Comparison of ENCODE assay signal across 27 cellular contexts in the genomic region with DNA sequence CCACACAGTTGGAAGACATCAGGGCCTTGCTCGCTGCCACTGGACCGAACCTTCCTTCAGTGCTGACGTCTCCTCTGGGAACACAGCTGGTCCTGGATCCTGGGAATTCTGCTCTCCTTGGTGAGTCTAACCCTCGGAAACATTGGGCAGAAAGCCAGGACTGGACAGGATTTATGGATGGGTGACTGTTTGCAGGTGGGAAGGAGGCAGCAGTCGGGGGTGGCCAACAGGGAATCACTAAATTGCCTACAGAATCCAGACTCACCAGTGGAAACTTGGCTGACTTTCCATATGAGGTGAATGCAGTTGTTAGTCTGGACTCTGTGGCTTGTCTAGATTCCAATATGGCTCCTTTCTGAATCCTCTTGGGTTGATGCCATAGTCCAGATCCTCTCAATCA.
DNase-seq lines count a peak whose midpoint lies in the region; ATAC-seq and TF ChIP-seq lines count a peak whose summit lies in the region.
"Had no signal": no experiment of that assay in that cellular context is flagged by ENCODE, and none has a peak within 500 bp of the region (broad histone marks: within the 10 kb centered on the region; RNA-seq: fewer than 3 reads in every experiment).

No MANE protein-coding gene starts in this region.

- no peaks in the 10 kb centered on the region for H3K27me3 Mint-ChIP-seq in activated T-helper 2 cell treated with anti-CD3 and anti-CD28 coated beads, Interferon-gamma antibody, Interleukin-2, Interleukin-4, amounts not matched to agents 10 μg/mL and 5 μg/mL and 100 μg/mL, durations not matched to agents 14 hours and 24 hours and 36 hours (ENCODE audit: low read depth)
- H3K27me3 Mint-ChIP-seq: activated CD8-positive, alpha-beta T cell treated with anti-CD3 and anti-CD28 coated beads for 36 hours; activated naive CD4-positive, alpha-beta T cell treated with anti-CD3 and anti-CD28 coated beads, Interleukin-2, amount 50 U/mL, for 24 hours; activated T-cell treated with anti-CD3 and anti-CD28 coated beads, Interleukin-2, amount 50 U/mL, for 24 hours; stimulated activated naive CD8-positive, alpha-beta T cell treated with anti-CD3 and anti-CD28 coated beads, Interleukin-15, amount 100 ng/mL, for 72 hours had no signal

- DNase-seq in DMS153 (lab: John Stamatoyannopoulos, UW) (peak; percentile 52), HT1080 (ENCODE audit: low read depth) (peak; percentile 61), astrocyte of the cerebellum (ENCODE audit: low read depth) (peak; percentile 33), mesenchymal stem cell (no peak), cortex of kidney (lab: John Stamatoyannopoulos, UW) (no peak)
- no peak for DNase-seq in stimulated activated CD4-positive, alpha-beta T cell treated with anti-CD3 and anti-CD28 coated beads, Interleukin-2, amount 100 ng/mL, for 24 hours
- no peak for DNase-seq in activated T-helper 2 cell treated with anti-CD3 and anti-CD28 coated beads, Interferon-gamma antibody, Interleukin-2, Interleukin-4, amounts not matched to agents 10 μg/mL and 5 μg/mL and 100 μg/mL, durations not matched to agents 14 hours and 24 hours and 36 hours (ENCODE audit: low spot score)
- DNase-seq: activated CD4-positive, CD25-positive, alpha-beta regulatory T cell; activated CD8-positive, alpha-beta T cell treated with anti-CD3 and anti-CD28 coated beads for 36 hours; activated T-cell treated with anti-CD3 and anti-CD28 coated beads, Interleukin-2, amount 50 U/mL, for 24 hours; Caco-2; foreskin fibroblast; GF-D8; hippocampal formation; islet precursor cell; NCI-H774; nephron progenitor cell; posterior cingulate gyrus; stimulated activated CD4-positive, alpha-beta T cell treated with anti-CD3 and anti-CD28 coated beads, Interleukin-2, amount 100 ng/mL, for 48 hours; stimulated activated naive CD8-positive, alpha-beta T cell treated with anti-CD3 and anti-CD28 coated beads, Interleukin-15, amount 100 ng/mL, for 72 hours had no signal

- H3K18ac ChIP-seq in mesenchymal stem cell (ENCODE audit: low read depth in 1 of 2, low read length in 2 of 2): no peak overlapping the region

- H3K79me1 ChIP-seq in mesenchymal stem cell (replicated peaks; ENCODE audit: low read length, poor library complexity, severe bottlenecking): no peaks in the 10 kb centered on the region

- no peak overlapping the region for H3K4me3 ChIP-seq in astrocyte of the cerebellum (ENCODE audit: low read depth, low read length)
- H3K4me3 ChIP-seq in mesenchymal stem cell (ENCODE audit: insufficient read depth in 1 of 2, low read depth in 1 of 2, low read length in 2 of 2): no peak overlapping the region
- H3K4me3 ChIP-seq: ascending aorta, HAP-1, SK-N-MC had no signal

- H2AFZ ChIP-seq in mesenchymal stem cell (ENCODE audit: low read depth, low read length): no peak overlapping the region

- no peak overlapping the region for H3K4ac ChIP-seq in mesenchymal stem cell (ENCODE audit: low read depth in 1 of 2, low read length in 2 of 2)

- in situ Hi-C loops in astrocyte of the cerebellum (cut with HindIII; ENCODE audit: low sequenced_read_pairs): no loop called here

- H3K27ac ChIP-seq in mesenchymal stem cell (ENCODE audit: low read length, poor library complexity, severe bottlenecking): no peak overlapping the region
- H3K27ac ChIP-seq: ascending aorta, SK-N-MC had no signal

- no peak for TF ChIP-seq CTCF in astrocyte of the cerebellum (IDR thresholded peaks at IDR 0.05; ENCODE audit: low read depth, low read length, missing control alignments)

- intact Hi-C loops in activated T-helper 2 cell treated with anti-CD3 and anti-CD28 coated beads, Interferon-gamma antibody, Interleukin-2, Interleukin-4, amounts not matched to agents 10 μg/mL and 5 μg/mL and 100 μg/mL, durations not matched to agents 14 hours and 24 hours and 36 hours (cut with micrococcal nuclease): no loop called here

- H3K9me3 ChIP-seq in mesenchymal stem cell (ENCODE audit: control insufficient read depth, low read length): no peaks in the 10 kb centered on the region
- H3K9me3 ChIP-seq: ascending aorta, Caco-2, HAP-1 had no signal

- no peaks in the 10 kb centered on the region for H3K27me3 ChIP-seq in mesenchymal stem cell (ENCODE audit: control insufficient read depth in 1 of 2, insufficient read depth in 1 of 2, low read length in 2 of 2)
- H3K27me3 ChIP-seq: ascending aorta had no signal

- H3K36me3 Mint-ChIP-seq in activated T-helper 2 cell treated with anti-CD3 and anti-CD28 coated beads, Interferon-gamma antibody, Interleukin-2, Interleukin-4, amounts not matched to agents 10 μg/mL and 5 μg/mL and 100 μg/mL, durations not matched to agents 14 hours and 24 hours and 36 hours (ENCODE audit: low read depth): no peaks in the 10 kb centered on the region
- H3K36me3 Mint-ChIP-seq: activated naive CD4-positive, alpha-beta T cell treated with anti-CD3 and anti-CD28 coated beads, Interleukin-2, amount 50 U/mL, for 24 hours; memory B cell had no signal

- no peak overlapping the region for H2BK120ac ChIP-seq in mesenchymal stem cell (ENCODE audit: low read depth, low read length)

- no peak overlapping the region for H2BK5ac ChIP-seq in mesenchymal stem cell (ENCODE audit: low read depth, low read length, poor library complexity, severe bottlenecking)

- H3K9ac ChIP-seq in mesenchymal stem cell (ENCODE audit: low read length): no peak overlapping the region

- ATAC-seq in HG02610 (IDR thresholded peaks at IDR 0.05; ENCODE audit: unreplicated experiment): no peak
- ATAC-seq: activated CD8-positive, alpha-beta T cell treated with anti-CD3 and anti-CD28 coated beads for 36 hours; stimulated activated naive CD8-positive, alpha-beta T cell treated with anti-CD3 and anti-CD28 coated beads, Interleukin-15, amount 100 ng/mL, for 72 hours had no signal

- WGBS in mesenchymal stem cell: 82% methylated on average over 5 of the region's 5 CpGs

- peaks cover 3% of the 10 kb centered on the region for H3K4me1 ChIP-seq in mesenchymal stem cell (ENCODE audit: control insufficient read depth, insufficient read depth, low read depth, low read length)
- H3K4me1 ChIP-seq: Caco-2, HAP-1 had no signal

- no peak overlapping the region for H3K14ac ChIP-seq in mesenchymal stem cell (ENCODE audit: low read length in 2 of 2)

- no peak overlapping the region for H2BK12ac ChIP-seq in mesenchymal stem cell (ENCODE audit: low read length in 2 of 2)

- H4K91ac ChIP-seq in mesenchymal stem cell (ENCODE audit: low read length): no peak overlapping the region

- H3K4me2 ChIP-seq in mesenchymal stem cell (ENCODE audit: low read length, poor library complexity, severe bottlenecking): no peak overlapping the region

- no peak overlapping the region for H3K23ac ChIP-seq in mesenchymal stem cell (ENCODE audit: low read length in 2 of 2)

- peak overlapping the region; percentile 32 for H4K8ac ChIP-seq in mesenchymal stem cell (ENCODE audit: low read length)

- peaks cover 0 to 92% of the 10 kb centered on the region in 2 experiments for H3K36me3 ChIP-seq in mesenchymal stem cell (ENCODE audit: control insufficient read depth in 1 of 2, insufficient read depth in 2 of 2, low read depth in 1 of 2, low read length in 2 of 2)
- H3K36me3 ChIP-seq: HAP-1 had no signal

- peaks cover 6% of the 10 kb centered on the region for H3K4me1 Mint-ChIP-seq in activated T-helper 2 cell treated with anti-CD3 and anti-CD28 coated beads, Interferon-gamma antibody, Interleukin-2, Interleukin-4, amounts not matched to agents 10 μg/mL and 5 μg/mL and 100 μg/mL, durations not matched to agents 14 hours and 24 hours and 36 hours (ENCODE audit: low read depth)
- H3K4me1 Mint-ChIP-seq: memory B cell had no signal

- no peak overlapping the region for H2BK15ac ChIP-seq in mesenchymal stem cell (ENCODE audit: low read depth, poor library complexity, severe bottlenecking)

- no peaks in the 10 kb centered on the region for H3K9me3 Mint-ChIP-seq in activated T-helper 2 cell treated with anti-CD3 and anti-CD28 coated beads, Interferon-gamma antibody, Interleukin-2, Interleukin-4, amounts not matched to agents 10 μg/mL and 5 μg/mL and 100 μg/mL, durations not matched to agents 14 hours and 24 hours and 36 hours
- H3K9me3 Mint-ChIP-seq: activated CD8-positive, alpha-beta T cell treated with anti-CD3 and anti-CD28 coated beads for 36 hours; activated naive CD4-positive, alpha-beta T cell treated with anti-CD3 and anti-CD28 coated beads, Interleukin-2, amount 50 U/mL, for 24 hours; activated T-cell treated with anti-CD3 and anti-CD28 coated beads, Interleukin-2, amount 50 U/mL, for 24 hours; memory B cell; nephron progenitor cell; stimulated activated naive CD8-positive, alpha-beta T cell treated with anti-CD3 and anti-CD28 coated beads, Interleukin-15, amount 100 ng/mL, for 72 hours; type B pancreatic cell had no signal

- no peak overlapping the region for H3K4me3 Mint-ChIP-seq in activated T-helper 2 cell treated with anti-CD3 and anti-CD28 coated beads, Interferon-gamma antibody, Interleukin-2, Interleukin-4, amounts not matched to agents 10 μg/mL and 5 μg/mL and 100 μg/mL, durations not matched to agents 14 hours and 24 hours and 36 hours (ENCODE audit: low read depth)
- H3K4me3 Mint-ChIP-seq: activated CD8-positive, alpha-beta T cell treated with anti-CD3 and anti-CD28 coated beads for 36 hours; activated naive CD4-positive, alpha-beta T cell treated with anti-CD3 and anti-CD28 coated beads, Interleukin-2, amount 50 U/mL, for 24 hours; activated T-cell treated with anti-CD3 and anti-CD28 coated beads, Interleukin-2, amount 50 U/mL, for 24 hours; memory B cell; nephron progenitor cell; stimulated activated naive CD8-positive, alpha-beta T cell treated with anti-CD3 and anti-CD28 coated beads, Interleukin-15, amount 100 ng/mL, for 72 hours; type B pancreatic cell had no signal

- H3K27ac Mint-ChIP-seq in activated T-helper 2 cell treated with anti-CD3 and anti-CD28 coated beads, Interferon-gamma antibody, Interleukin-2, Interleukin-4, amounts not matched to agents 10 μg/mL and 5 μg/mL and 100 μg/mL, durations not matched to agents 14 hours and 24 hours and 36 hours: no peak overlapping the region
- H3K27ac Mint-ChIP-seq: activated CD8-positive, alpha-beta T cell treated with anti-CD3 and anti-CD28 coated beads for 36 hours; activated naive CD4-positive, alpha-beta T cell treated with anti-CD3 and anti-CD28 coated beads, Interleukin-2, amount 50 U/mL, for 24 hours; activated T-cell treated with anti-CD3 and anti-CD28 coated beads, Interleukin-2, amount 50 U/mL, for 24 hours; memory B cell; nephron progenitor cell; stimulated activated naive CD8-positive, alpha-beta T cell treated with anti-CD3 and anti-CD28 coated beads, Interleukin-15, amount 100 ng/mL, for 72 hours; type B pancreatic cell had no signal

- H2AK5ac ChIP-seq in mesenchymal stem cell (ENCODE audit: low read length, severe bottlenecking): no peak overlapping the region

Comparison
In these comparisons a context has a peak if more than half of its experiments do, and no peak if none do; other contexts are left out.
1. DNase-seq: peak in DMS153 (single experiment), HT1080 (single experiment) and astrocyte of the cerebellum (single experiment); none in mesenchymal stem cell (single experiment), cortex of kidney (single experiment), stimulated activated CD4-positive, alpha-beta T cell treated with anti-CD3 and anti-CD28 coated beads, Interleukin-2, amount 100 ng/mL, for 24 hours (0 of 2) and activated T-helper 2 cell treated with anti-CD3 and anti-CD28 coated beads, Interferon-gamma antibody, Interleukin-2, Interleukin-4, amounts not matched to agents 10 μg/mL and 5 μg/mL and 100 μg/mL, durations not matched to agents 14 hours and 24 hours and 36 hours (single experiment).